ENCODE assay signal across 10 cellular contexts in the genomic region with DNA sequence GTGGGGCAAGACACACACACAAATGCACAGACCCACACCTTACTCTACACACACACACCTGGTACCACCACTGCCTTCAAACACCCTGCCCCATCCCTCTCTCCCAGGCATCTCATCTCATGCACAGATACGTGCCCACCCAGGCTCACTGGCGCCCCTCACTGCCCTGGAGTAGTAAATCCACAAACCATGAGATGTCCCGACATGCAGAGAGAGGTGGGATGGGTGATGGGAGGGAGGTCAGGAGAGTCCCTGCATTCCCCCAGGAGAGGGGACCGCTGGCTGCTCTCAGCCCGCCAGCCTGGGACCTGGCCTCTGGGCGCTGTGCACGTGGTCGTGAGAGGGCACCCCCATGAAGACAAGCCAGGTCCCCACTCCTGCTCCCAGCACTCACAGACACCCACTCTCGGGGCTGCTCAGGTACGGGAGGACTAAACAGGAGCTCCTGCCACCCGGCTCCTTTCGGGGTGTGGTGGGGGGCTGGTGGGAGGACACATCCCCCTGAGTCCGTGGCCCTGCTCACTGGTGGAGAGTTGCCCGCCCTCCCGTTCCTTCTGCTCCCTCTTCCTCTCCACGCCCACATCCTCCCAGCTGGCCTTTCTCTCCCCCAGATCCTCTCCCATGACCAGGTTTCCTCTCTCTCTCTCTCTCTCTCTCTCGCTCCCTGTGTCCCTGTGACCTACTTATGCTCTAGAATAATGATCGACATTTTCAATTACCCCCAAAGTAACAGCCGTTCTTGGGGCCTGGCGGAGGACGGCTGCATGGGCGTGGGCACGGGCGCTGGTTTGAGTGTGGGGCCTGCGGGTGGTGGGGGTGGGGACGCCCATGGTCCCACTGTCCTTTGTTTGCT. TPM values are rescaled to one million over a fixed set of nuclear protein-coding genes. Genes with fewer than 3 reads are reported as not detected.
DNase-seq lines count a peak whose midpoint lies in the region; ATAC-seq, FAIRE-seq and TF ChIP-seq lines count a peak whose summit lies in the region.
"Had no signal": no experiment of that assay in that cellular context is flagged by ENCODE, and none has a peak within 500 bp of the region (broad histone marks: within the 10 kb centered on the region; RNA-seq: fewer than 3 reads in every experiment).

No MANE protein-coding gene starts in this region.

- TF ChIP-seq POLR2A in GM12891 (IDR thresholded peaks at IDR 0.05; ENCODE audit: low read depth, low read length) = no peak

- H3K27ac Mint-ChIP-seq in stimulated activated effector memory CD8-positive, alpha-beta T cell treated with anti-CD3 and anti-CD28 coated beads, Interleukin-12 subunit alpha, Interleukin-12 subunit beta, amount 100 ng/mL, for 72 hours = peak overlapping the region; percentile 58
- H3K27ac Mint-ChIP-seq: activated naive CD8-positive, alpha-beta T cell treated with anti-CD3 and anti-CD28 coated beads, Interleukin-2, amount 10 ng/mL, durations not matched to agents 7 days and 5 days had no signal

- DNase-seq in NCI-H1436 (lab: John Stamatoyannopoulos, UW) (peak; percentile 29), NCI-H1436 treated with DMSO at 0.1 percent for 48 hours (lab: John Stamatoyannopoulos, UW) (no peak), UCSD-AML1 (lab: John Stamatoyannopoulos, UW; ENCODE audit: unreplicated experiment) (peak; percentile 65), hepatic stellate cell (ENCODE audit: low spot score) (peak; percentile 83), GM12891 (ENCODE audit: insufficient read length, low spot score) (no peak)
- DNase-seq in stimulated activated effector memory CD8-positive, alpha-beta T cell treated with anti-CD3 and anti-CD28 coated beads, Interleukin-12 subunit alpha, Interleukin-12 subunit beta, amount 100 ng/mL, for 72 hours (ENCODE audit: low spot score in 2 of 2) = no peak
- DNase-seq in stimulated activated CD8-positive, alpha-beta memory T cell treated with anti-CD3 and anti-CD28 coated beads, Interleukin-4, amount 100 ng/mL, for 48 hours = no peak
- DNase-seq: activated naive CD8-positive, alpha-beta T cell treated with anti-CD3 and anti-CD28 coated beads, Interleukin-2, amount 10 ng/mL, durations not matched to agents 7 days and 5 days; NCI-H187 had no signal

- no peak for ATAC-seq in stimulated activated effector memory CD8-positive, alpha-beta T cell treated with anti-CD3 and anti-CD28 coated beads, Interleukin-12 subunit alpha, Interleukin-12 subunit beta, amount 100 ng/mL, for 72 hours
- ATAC-seq in GM18858 (IDR thresholded peaks at IDR 0.05; ENCODE audit: unreplicated experiment) = no peak

- H3K4me3 Mint-ChIP-seq in stimulated activated effector memory CD8-positive, alpha-beta T cell treated with anti-CD3 and anti-CD28 coated beads, Interleukin-12 subunit alpha, Interleukin-12 subunit beta, amount 100 ng/mL, for 72 hours = no peak overlapping the region
- H3K4me3 Mint-ChIP-seq: activated naive CD8-positive, alpha-beta T cell treated with anti-CD3 and anti-CD28 coated beads, Interleukin-2, amount 10 ng/mL, durations not matched to agents 7 days and 5 days had no signal

- FAIRE-seq in GM12891 (lab: Jason Lieb, UNC) = no peak

- H3K9me3 Mint-ChIP-seq in stimulated activated effector memory CD8-positive, alpha-beta T cell treated with anti-CD3 and anti-CD28 coated beads, Interleukin-12 subunit alpha, Interleukin-12 subunit beta, amount 100 ng/mL, for 72 hours = no peaks in the 10 kb centered on the region
- H3K9me3 Mint-ChIP-seq: activated naive CD8-positive, alpha-beta T cell treated with anti-CD3 and anti-CD28 coated beads, Interleukin-2, amount 10 ng/mL, durations not matched to agents 7 days and 5 days had no signal

- peaks cover 21% of the 10 kb centered on the region for H3K4me1 Mint-ChIP-seq in stimulated activated effector memory CD8-positive, alpha-beta T cell treated with anti-CD3 and anti-CD28 coated beads, Interleukin-12 subunit alpha, Interleukin-12 subunit beta, amount 100 ng/mL, for 72 hours

- H3K36me3 Mint-ChIP-seq in stimulated activated effector memory CD8-positive, alpha-beta T cell treated with anti-CD3 and anti-CD28 coated beads, Interleukin-12 subunit alpha, Interleukin-12 subunit beta, amount 100 ng/mL, for 72 hours = peaks cover 4% of the 10 kb centered on the region
- H3K36me3 Mint-ChIP-seq: activated naive CD8-positive, alpha-beta T cell treated with anti-CD3 and anti-CD28 coated beads, Interleukin-2, amount 10 ng/mL, durations not matched to agents 7 days and 5 days had no signal

TF ChIP-seq in GM12891, 5 proteins besides CTCF, POLR2A, EP300 and RAD21:
- TF ChIP-seq POU2F2 (IDR thresholded peaks at IDR 0.05; ENCODE audit: low read depth, low read length) = no peak
- no peak for TF ChIP-seq SPI1 (IDR thresholded peaks at IDR 0.05; ENCODE audit: low read depth, low read length)
- TF ChIP-seq TAF1 (IDR thresholded peaks at IDR 0.05; ENCODE audit: low read depth, low read length) = no peak
- TF ChIP-seq PAX5 (IDR thresholded peaks at IDR 0.05; ENCODE audit: insufficient read depth, low read length, severe bottlenecking) = no peak

RNA-seq across cellular contexts. Expression of a gene that starts 18.8 kb away (rescaled TPM):
- polyA plus RNA-seq in GM12891 (2012; ENCODE audit: low read depth, missing spikeins) = 0.67 TPM

Comparison
In these comparisons a context has a peak if more than half of its experiments do, and no peak if none do; other contexts are left out.
1. DNase-seq: peak in NCI-H1436 (single experiment), UCSD-AML1 (single experiment) and hepatic stellate cell (single experiment); none in NCI-H1436 treated with DMSO at 0.1 percent for 48 hours (single experiment), stimulated activated effector memory CD8-positive, alpha-beta T cell treated with anti-CD3 and anti-CD28 coated beads, Interleukin-12 subunit alpha, Interleukin-12 subunit beta, amount 100 ng/mL, for 72 hours (0 of 2), GM12891 (single experiment) and stimulated activated CD8-positive, alpha-beta memory T cell treated with anti-CD3 and anti-CD28 coated beads, Interleukin-4, amount 100 ng/mL, for 48 hours (single experiment).